ENCODE assay signal across 16 cellular contexts in genomic region chr3:7282988-7283387, GRCh38.
"Had no signal": no experiment of that assay in that cellular context is flagged by ENCODE, and none has a peak within 500 bp of the region (broad histone marks: within the 10 kb centered on the region; RNA-seq: fewer than 3 reads in every experiment).

No MANE protein-coding gene starts in this region.

- H3K4me3 ChIP-seq: heart left ventricle, lung, right atrium auricular region, sigmoid colon, skin epidermis had no signal

- ATAC-seq: heart left ventricle, left colon, left ventricle myocardium superior had no signal

- DNase-seq: dermis blood vessel endothelial cell; erythroblast; foreskin melanocyte; heart left ventricle; hypothalamus; left colon; left ventricle myocardium superior; mesendoderm; naive B cell; posterior cingulate gyrus; sigmoid colon; stimulated activated naive CD4-positive, alpha-beta T cell treated with Interleukin-2 at 50 U/mL for 16 hours; trophoblast cell had no signal
